In genomic region chrX:65883556-65883955, GRCh38 we compare ENCODE assay signal across 24 cellular contexts.
DNase-seq lines count a peak whose midpoint lies in the region; ATAC-seq and TF ChIP-seq lines count a peak whose summit lies in the region.
"Had no signal": no experiment of that assay in that cellular context is flagged by ENCODE, and none has a peak within 500 bp of the region (broad histone marks: within the 10 kb centered on the region; RNA-seq: fewer than 3 reads in every experiment).

No MANE protein-coding gene starts in this region.

- H3K27me3 ChIP-seq in Loucy (ENCODE audit: insufficient read depth, low read length, poor library complexity, severe bottlenecking) (no peaks in the 10 kb centered on the region), dorsolateral prefrontal cortex (peaks cover 0 to 73% (median 12%) of the 10 kb centered on the region in 45 donors)
- H3K27me3 ChIP-seq: BE2C had no signal

- no peak for TF ChIP-seq CTCF in Loucy (conservative IDR thresholded peaks at IDR 0.05; ENCODE audit: low read length)
- no peak for TF ChIP-seq CTCF in dorsolateral prefrontal cortex (IDR thresholded peaks at IDR 0.05 in 54 of 56, conservative IDR thresholded peaks at IDR 0.05 in 2 of 56; ENCODE audit: low read depth in 1 of 56, partially characterized antibody in 56 of 56)
- TF ChIP-seq CTCF in GM10266 (IDR thresholded peaks at IDR 0.05; ENCODE audit: control insufficient read depth, insufficient read depth, low read depth, missing control alignments): no peak

- no peaks in the 10 kb centered on the region for H3F3A ChIP-seq in Loucy (ENCODE audit: low read depth)

- H3K36me3 Mint-ChIP-seq in activated naive CD8-positive, alpha-beta T cell treated with anti-CD3 and anti-CD28 coated beads, Interleukin-2, amount 10 ng/mL, durations not matched to agents 7 days and 5 days: peaks cover 3% of the 10 kb centered on the region
- no peaks in the 10 kb centered on the region for H3K36me3 Mint-ChIP-seq in activated naive CD8-positive, alpha-beta T cell treated with anti-CD3 and anti-CD28 coated beads, Interleukin-2, amount 50 U/mL, for 24 hours (ENCODE audit: low read depth)
- no peaks in the 10 kb centered on the region for H3K36me3 Mint-ChIP-seq in effector memory CD8-positive, alpha-beta T cell (ENCODE audit: insufficient read depth)
- H3K36me3 Mint-ChIP-seq: CD14-positive monocyte; CD4-positive, alpha-beta memory T cell had no signal

- H3K36me3 ChIP-seq in Loucy (ENCODE audit: insufficient read depth, low read length): no peaks in the 10 kb centered on the region
- H3K36me3 ChIP-seq: BE2C, BLaER1 had no signal

- H3K4me3 ChIP-seq in Jurkat, Clone E6-1 (ENCODE audit: low read length): no peak overlapping the region
- H3K4me3 ChIP-seq in Loucy (ENCODE audit: low read length, poor library complexity, severe bottlenecking) (no peak overlapping the region), dorsolateral prefrontal cortex (no peak overlapping the region)
- H3K4me3 ChIP-seq: BLaER1, GM12878 had no signal

- no peaks in the 10 kb centered on the region for H3K27me3 Mint-ChIP-seq in activated naive CD8-positive, alpha-beta T cell treated with anti-CD3 and anti-CD28 coated beads, Interleukin-2, amount 10 ng/mL, durations not matched to agents 7 days and 5 days
- no peaks in the 10 kb centered on the region for H3K27me3 Mint-ChIP-seq in activated naive CD8-positive, alpha-beta T cell treated with anti-CD3 and anti-CD28 coated beads, Interleukin-2, amount 50 U/mL, for 24 hours
- H3K27me3 Mint-ChIP-seq in effector memory CD8-positive, alpha-beta T cell: no peaks in the 10 kb centered on the region
- H3K27me3 Mint-ChIP-seq: CD4-positive, alpha-beta memory T cell; CD4-positive, CD25-positive, alpha-beta regulatory T cell had no signal

- peaks cover 21% of the 10 kb centered on the region for H3K4me1 Mint-ChIP-seq in activated naive CD8-positive, alpha-beta T cell treated with anti-CD3 and anti-CD28 coated beads, Interleukin-2, amount 10 ng/mL, durations not matched to agents 7 days and 5 days
- H3K4me1 Mint-ChIP-seq in activated naive CD8-positive, alpha-beta T cell treated with anti-CD3 and anti-CD28 coated beads, Interleukin-2, amount 50 U/mL, for 24 hours: peaks cover 15% of the 10 kb centered on the region
- H3K4me1 Mint-ChIP-seq in effector memory CD8-positive, alpha-beta T cell (ENCODE audit: low read depth in 2 of 2): peaks cover 7% of the 10 kb centered on the region in 2 donors

- no peaks in the 10 kb centered on the region for H3K79me2 ChIP-seq in Loucy (ENCODE audit: insufficient read depth, low read length)

- intact Hi-C loops in dorsolateral prefrontal cortex (cut with DNase I): no loop called here

- DNase-seq in activated naive CD8-positive, alpha-beta T cell treated with anti-CD3 and anti-CD28 coated beads, Interleukin-2, amount 10 ng/mL, durations not matched to agents 7 days and 5 days: no peak
- DNase-seq in activated naive CD8-positive, alpha-beta T cell treated with anti-CD3 and anti-CD28 coated beads, Interleukin-2, amount 50 U/mL, for 24 hours: no peak
- DNase-seq in Jurkat, Clone E6-1 (ENCODE audit: low read depth, low spot score): peak; percentile 54
- no peak for DNase-seq in effector memory CD8-positive, alpha-beta T cell
- DNase-seq in T1000 (lab: John Stamatoyannopoulos, UW): no peak
- DNase-seq in dorsolateral prefrontal cortex: no peak
- no peak for DNase-seq in GM10266 (ENCODE audit: extremely low spot score)
- DNase-seq: 8988T; ACHN; BE2C; C1 segment of cervical spinal cord; CD4-positive, alpha-beta memory T cell; CD4-positive, CD25-positive, alpha-beta regulatory T cell; CD8-positive, alpha-beta memory T cell; COR-L47; DMS 273 treated with DMSO at 0.1 percent for 48 hours; DMS153; DMS53; DMS79; GF-D8 had no signal

- H4K20me1 ChIP-seq in Loucy (ENCODE audit: insufficient read depth, low read length, poor library complexity, severe bottlenecking): no peaks in the 10 kb centered on the region
- H4K20me1 ChIP-seq: BLaER1 had no signal

- H3K9me2 ChIP-seq in Loucy (replicated peaks; ENCODE audit: low read depth, low read length): no peaks in the 10 kb centered on the region

- H3K27ac ChIP-seq in dorsolateral prefrontal cortex: no peak overlapping the region
- H3K27ac ChIP-seq: BLaER1 had no signal

- H3K9me3 ChIP-seq in Loucy (ENCODE audit: insufficient read depth, low read depth, low read length): no peaks in the 10 kb centered on the region
- H3K9me3 ChIP-seq: BE2C, BLaER1 had no signal

- H3K4me3 Mint-ChIP-seq in activated naive CD8-positive, alpha-beta T cell treated with anti-CD3 and anti-CD28 coated beads, Interleukin-2, amount 10 ng/mL, durations not matched to agents 7 days and 5 days: no peak overlapping the region
- no peak overlapping the region for H3K4me3 Mint-ChIP-seq in activated naive CD8-positive, alpha-beta T cell treated with anti-CD3 and anti-CD28 coated beads, Interleukin-2, amount 50 U/mL, for 24 hours
- H3K4me3 Mint-ChIP-seq in effector memory CD8-positive, alpha-beta T cell: no peak overlapping the region
- H3K4me3 Mint-ChIP-seq: CD14-positive monocyte; CD4-positive, alpha-beta memory T cell; CD4-positive, CD25-positive, alpha-beta regulatory T cell; CD8-positive, alpha-beta memory T cell had no signal

- POLR2A ChIA-PET in activated naive CD8-positive, alpha-beta T cell treated with anti-CD3 and anti-CD28 coated beads, Interleukin-2, amount 10 ng/mL, durations not matched to agents 7 days and 5 days (lab: Charles Lee): no interaction called here

- peak overlapping the region; percentile 71 for H3K27ac Mint-ChIP-seq in activated naive CD8-positive, alpha-beta T cell treated with anti-CD3 and anti-CD28 coated beads, Interleukin-2, amount 10 ng/mL, durations not matched to agents 7 days and 5 days
- no peak overlapping the region for H3K27ac Mint-ChIP-seq in activated naive CD8-positive, alpha-beta T cell treated with anti-CD3 and anti-CD28 coated beads, Interleukin-2, amount 50 U/mL, for 24 hours
- H3K27ac Mint-ChIP-seq in effector memory CD8-positive, alpha-beta T cell: peak overlapping the region; percentile 8 to 41
- H3K27ac Mint-ChIP-seq: CD14-positive monocyte; CD4-positive, CD25-positive, alpha-beta regulatory T cell had no signal

- no peak overlapping the region for H3K4me2 ChIP-seq in Loucy (ENCODE audit: low read depth, low read length, poor library complexity, severe bottlenecking)
- H3K4me2 ChIP-seq: BLaER1 had no signal

- peaks cover 1% of the 10 kb centered on the region for H3K9me3 Mint-ChIP-seq in activated naive CD8-positive, alpha-beta T cell treated with anti-CD3 and anti-CD28 coated beads, Interleukin-2, amount 10 ng/mL, durations not matched to agents 7 days and 5 days
- no peaks in the 10 kb centered on the region for H3K9me3 Mint-ChIP-seq in activated naive CD8-positive, alpha-beta T cell treated with anti-CD3 and anti-CD28 coated beads, Interleukin-2, amount 50 U/mL, for 24 hours
- no peaks in the 10 kb centered on the region for H3K9me3 Mint-ChIP-seq in effector memory CD8-positive, alpha-beta T cell
- H3K9me3 Mint-ChIP-seq: CD14-positive monocyte; CD8-positive, alpha-beta memory T cell had no signal

- no peak overlapping the region for H2AFZ ChIP-seq in Loucy (ENCODE audit: low read length)

- H3K9ac ChIP-seq in Loucy (ENCODE audit: low read depth, low read length, poor library complexity, severe bottlenecking): peak overlapping the region; percentile 46
- H3K9ac ChIP-seq: BLaER1 had no signal

- no peak for ATAC-seq in activated naive CD8-positive, alpha-beta T cell treated with anti-CD3 and anti-CD28 coated beads, Interleukin-2, amount 10 ng/mL, durations not matched to agents 7 days and 5 days (ENCODE audit: low read depth)
- no peak for ATAC-seq in activated naive CD8-positive, alpha-beta T cell treated with anti-CD3 and anti-CD28 coated beads, Interleukin-2, amount 50 U/mL, for 24 hours
- no peak for ATAC-seq in effector memory CD8-positive, alpha-beta T cell (replicated peaks)
- ATAC-seq: GM12878 had no signal

- peaks cover 18% of the 10 kb centered on the region for H3K4me1 ChIP-seq in Loucy (ENCODE audit: insufficient read depth, low read length, poor library complexity, severe bottlenecking)
- H3K4me1 ChIP-seq: BE2C, BLaER1 had no signal
